In genomic region chr2:176924909-176925548, GRCh38 we compare ENCODE assay signal across 28 cellular contexts.
"Had no signal": no experiment of that assay in that cellular context is flagged by ENCODE, and none has a peak within 500 bp of the region (broad histone marks: within the 10 kb centered on the region; RNA-seq: fewer than 3 reads in every experiment).

No MANE protein-coding gene starts in this region.

- FAIRE-seq: bronchial epithelial cell had no signal

- H3K4me1 Mint-ChIP-seq: activated B cell treated with CpG ODN at 0.5 μM for 24 hours; activated CD4-positive, alpha-beta T cell treated with anti-CD3 and anti-CD28 coated beads for 36 hours; activated naive CD8-positive, alpha-beta T cell treated with anti-CD3 and anti-CD28 coated beads for 36 hours; mesothelial cell of epicardium; natural killer cell; stimulated activated memory B cell treated with anti-CD40 and anti-IgM and Interleukin-4, amounts not matched to agents 10 μg/mL and 1 μg/mL and 100 μg/mL, for 72 hours had no signal

- H3K4me3 Mint-ChIP-seq: activated B cell treated with CpG ODN at 0.5 μM for 24 hours; activated CD4-positive, alpha-beta T cell treated with anti-CD3 and anti-CD28 coated beads for 36 hours; activated naive CD8-positive, alpha-beta T cell treated with anti-CD3 and anti-CD28 coated beads for 36 hours; activated T-cell treated with anti-CD3 and anti-CD28 coated beads, Interleukin-2, amount 50 U/mL, for 4 hours; mesothelial cell of epicardium; natural killer cell; stimulated activated memory B cell treated with anti-CD40 and anti-IgM and Interleukin-4, amounts not matched to agents 10 μg/mL and 1 μg/mL and 100 μg/mL, for 72 hours had no signal

- H3K4me1 ChIP-seq: colonic mucosa, esophagus squamous epithelium, heart right ventricle, prostate gland, suprapubic skin, tibial nerve, vagina had no signal

- DNase-seq: activated B cell treated with CpG ODN at 0.5 μM for 24 hours; activated CD4-positive, alpha-beta T cell treated with anti-CD3 and anti-CD28 coated beads for 36 hours; activated CD4-positive, alpha-beta T cell treated with anti-CD3 and anti-CD28 coated beads, Interleukin-2, amount 50 U/mL, for 48 hours; activated CD8-positive, alpha-beta memory T cell treated with anti-CD3 and anti-CD28 coated beads, Interleukin-2, amount 50 U/mL, for 48 hours; activated naive CD4-positive, alpha-beta T cell treated with Interleukin-2 at 50 U/mL for 16 hours; activated naive CD8-positive, alpha-beta T cell treated with anti-CD3 and anti-CD28 coated beads for 36 hours; activated T-cell treated with anti-CD3 and anti-CD28 coated beads, Interleukin-2, amount 50 U/mL, for 4 hours; amniotic stem cell; colonic mucosa; esophagus squamous epithelium; heart right ventricle; left ventricle myocardium superior; mammary epithelial cell; natural killer cell; ovary; right cardiac atrium; stimulated activated CD4-positive, alpha-beta T cell treated with anti-CD3 and anti-CD28 coated beads, Interleukin-2, amount 100 ng/mL, for 24 hours; stomach; T-helper 9 cell had no signal

- H3K9me3 Mint-ChIP-seq: natural killer cell; stimulated activated memory B cell treated with anti-CD40 and anti-IgM and Interleukin-4, amounts not matched to agents 10 μg/mL and 1 μg/mL and 100 μg/mL, for 72 hours had no signal

- H3K36me3 ChIP-seq: colonic mucosa, esophagus squamous epithelium, heart right ventricle, neutrophil, ovary, prostate gland, stomach, suprapubic skin, tibial nerve, vagina had no signal

- H3K27me3 ChIP-seq: colonic mucosa, esophagus squamous epithelium, heart right ventricle, neutrophil, ovary, stomach, suprapubic skin, tibial nerve, vagina had no signal

- H3K36me3 Mint-ChIP-seq: activated naive CD8-positive, alpha-beta T cell treated with anti-CD3 and anti-CD28 coated beads for 36 hours; mesothelial cell of epicardium; natural killer cell; stimulated activated memory B cell treated with anti-CD40 and anti-IgM and Interleukin-4, amounts not matched to agents 10 μg/mL and 1 μg/mL and 100 μg/mL, for 72 hours had no signal

- ATAC-seq: activated CD4-positive, alpha-beta T cell treated with anti-CD3 and anti-CD28 coated beads for 36 hours; activated T-cell treated with anti-CD3 and anti-CD28 coated beads, Interleukin-2, amount 50 U/mL, for 4 hours; heart right ventricle; left ventricle myocardium superior; natural killer cell; right cardiac atrium; stimulated activated memory B cell treated with anti-CD40 and anti-IgM and Interleukin-4, amounts not matched to agents 10 μg/mL and 1 μg/mL and 100 μg/mL, for 72 hours had no signal

- H3K27me3 Mint-ChIP-seq: activated B cell treated with CpG ODN at 0.5 μM for 24 hours; activated CD4-positive, alpha-beta T cell treated with anti-CD3 and anti-CD28 coated beads for 36 hours; activated naive CD8-positive, alpha-beta T cell treated with anti-CD3 and anti-CD28 coated beads for 36 hours; stimulated activated memory B cell treated with anti-CD40 and anti-IgM and Interleukin-4, amounts not matched to agents 10 μg/mL and 1 μg/mL and 100 μg/mL, for 72 hours had no signal

- H3K4me3 ChIP-seq: colonic mucosa, esophagus squamous epithelium, heart right ventricle, ovary, prostate gland, skin epidermis, stomach, suprapubic skin, tibial nerve, vagina had no signal

- H3K9me3 ChIP-seq: colonic mucosa, esophagus squamous epithelium, neutrophil, ovary, prostate gland, tibial nerve had no signal

- H3K27ac Mint-ChIP-seq: activated B cell treated with CpG ODN at 0.5 μM for 24 hours; activated CD4-positive, alpha-beta T cell treated with anti-CD3 and anti-CD28 coated beads for 36 hours; activated naive CD8-positive, alpha-beta T cell treated with anti-CD3 and anti-CD28 coated beads for 36 hours; mesothelial cell of epicardium; natural killer cell; stimulated activated memory B cell treated with anti-CD40 and anti-IgM and Interleukin-4, amounts not matched to agents 10 μg/mL and 1 μg/mL and 100 μg/mL, for 72 hours had no signal

- H3K27ac ChIP-seq: colonic mucosa, esophagus squamous epithelium, heart right ventricle, neutrophil, ovary, prostate gland, skin epidermis, stomach, suprapubic skin, tibial nerve, vagina had no signal
